14 cellular contexts compared by ENCODE assay signal in genomic region chr4:52421811-52422213, GRCh38.
"Had no signal": no experiment of that assay in that cellular context is flagged by ENCODE, and none has a peak within 500 bp of the region (broad histone marks: within the 10 kb centered on the region; RNA-seq: fewer than 3 reads in every experiment).

No MANE protein-coding gene starts in this region.

- H3K4me1 ChIP-seq: esophagus muscularis mucosa, prostate gland, testis had no signal

- DNase-seq: activated CD4-positive, alpha-beta memory T cell treated with anti-CD3 and anti-CD28 coated beads for 36 hours; activated CD4-positive, alpha-beta T cell treated with anti-CD3 and anti-CD28 coated beads for 1 hour; activated gamma-delta T cell; activated T-cell treated with anti-CD3 and anti-CD28 coated beads, Interleukin-2, amount 50 U/mL, for 4 hours; endodermal cell; immature natural killer cell; left cardiac atrium; mesenchymal stem cell; occipital lobe; stimulated activated CD4-positive, alpha-beta T cell treated with anti-CD3 and anti-CD28 coated beads, Interleukin-2, amount 100 ng/mL, for 48 hours; testis had no signal

- ATAC-seq: activated T-cell treated with anti-CD3 and anti-CD28 coated beads, Interleukin-2, amount 50 U/mL, for 4 hours; natural killer cell treated with Interleukin-12 subunit alpha and Interleukin-12 subunit beta and Interleukin-15 and Interleukin-18, amount 100 ng/mL, for 72 hours had no signal

- H3K9me3 ChIP-seq: prostate gland, testis had no signal

- H3K27me3 ChIP-seq: esophagus muscularis mucosa, testis had no signal

- H3K36me3 ChIP-seq: esophagus muscularis mucosa, prostate gland had no signal

- H3K27ac ChIP-seq: esophagus muscularis mucosa, prostate gland, testis had no signal

- H3K4me3 ChIP-seq: esophagus muscularis mucosa, prostate gland, testis had no signal
